27 cellular contexts compared by ENCODE assay signal in the genomic region with DNA sequence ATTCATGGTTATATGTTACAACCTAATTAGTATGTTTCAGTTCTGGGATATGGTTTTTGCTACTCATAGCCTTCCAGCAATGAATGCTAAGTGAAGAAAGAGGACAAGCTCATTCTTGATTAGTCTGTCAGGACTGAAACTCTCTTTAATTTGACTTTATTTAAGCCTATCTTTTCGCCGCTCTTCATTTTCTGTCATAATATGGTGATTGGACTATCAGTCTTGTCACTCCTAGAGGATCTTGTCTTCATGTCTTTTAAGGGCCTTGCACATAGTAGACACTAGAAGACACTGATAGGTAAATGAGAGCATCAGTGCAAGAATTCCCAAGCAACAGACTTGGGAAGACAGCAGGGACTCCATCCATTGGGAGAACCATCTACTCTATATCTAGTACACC. TPM values are rescaled to one million over a fixed set of nuclear protein-coding genes. Genes with fewer than 3 reads are reported as not detected.
"Had no signal": no experiment of that assay in that cellular context is flagged by ENCODE, and none has a peak within 500 bp of the region (broad histone marks: within the 10 kb centered on the region; RNA-seq: fewer than 3 reads in every experiment).

No MANE protein-coding gene starts in this region.

- H3K9ac ChIP-seq: neural progenitor cell, parathyroid adenoma had no signal

- H3K27ac ChIP-seq: neural progenitor cell, neutrophil, ovary, pancreas, parathyroid adenoma, prostate gland, psoas muscle, right atrium auricular region, right lobe of liver, sigmoid colon, skin epidermis, spleen had no signal

- H3K4me3 ChIP-seq: neural progenitor cell, ovary, pancreas, prostate gland, psoas muscle, right atrium auricular region, right lobe of liver, sigmoid colon, skin epidermis, smooth muscle cell, spleen had no signal

- H3K36me3 ChIP-seq: neural progenitor cell, neutrophil, ovary, pancreas, prostate gland, right atrium auricular region, right lobe of liver, sigmoid colon, spleen had no signal

- H3K27me3 ChIP-seq: neural progenitor cell, neutrophil, ovary, pancreas, right atrium auricular region, right lobe of liver, sigmoid colon, spleen had no signal

- H3K4me2 ChIP-seq: neural progenitor cell, smooth muscle cell had no signal

- DNase-seq: naive B cell; naive thymus-derived CD4-positive, alpha-beta T cell; naive thymus-derived CD8-positive, alpha-beta T cell; natural killer cell; nephron progenitor cell; nucleus accumbens; occipital lobe; ovary; pancreas; retina; right cardiac atrium; right lobe of liver; sigmoid colon; small intestine; spleen; stimulated activated CD4-positive, alpha-beta T cell treated with anti-CD3 and anti-CD28 coated beads, Interleukin-12 subunit alpha, Interleukin-12 subunit beta, amount 100 ng/mL, for 4 hours; stimulated activated CD4-positive, alpha-beta T cell treated with anti-CD3 and anti-CD28 coated beads, Interleukin-15, amount 100 ng/mL, for 24 hours; stimulated activated CD4-positive, alpha-beta T cell treated with anti-CD3 and anti-CD28 coated beads, Interleukin-1b, Interleukin-23, amount 100 ng/mL, for 48 hours; stimulated activated CD4-positive, alpha-beta T cell treated with anti-CD3 and anti-CD28 coated beads, Interleukin-2, amount 100 ng/mL, for 24 hours had no signal

- H2AFZ ChIP-seq: neural progenitor cell, parathyroid adenoma had no signal

- H3K9me3 ChIP-seq: neutrophil, ovary, pancreas, prostate gland, psoas muscle, right atrium auricular region, right lobe of liver, sigmoid colon, spleen had no signal

- H3K79me2 ChIP-seq: parathyroid adenoma had no signal

RNA-seq across cellular contexts. Expression of a gene that starts 53.9 kb away (rescaled TPM):
- polyA plus RNA-seq: smooth muscle cell had no signal
